9 cellular contexts compared by ENCODE assay signal in genomic region chr22:41976070-41976901, GRCh38. TPM values are rescaled to one million over a fixed set of nuclear protein-coding genes. Genes with fewer than 3 reads are reported as not detected.
DNase-seq lines count a peak whose midpoint lies in the region; ATAC-seq and TF ChIP-seq lines count a peak whose summit lies in the region.
"Had no signal": no experiment of that assay in that cellular context is flagged by ENCODE, and none has a peak within 500 bp of the region (broad histone marks: within the 10 kb centered on the region; RNA-seq: fewer than 3 reads in every experiment).

No MANE protein-coding gene starts in this region.

- no peak for TF ChIP-seq EP300 in tibial nerve (IDR thresholded peaks at IDR 0.05)

- peaks cover 7% of the 10 kb centered on the region for H3K27me3 ChIP-seq in CD8-positive, alpha-beta T cell (ENCODE audit: insufficient read depth, low read length)
- peaks cover 11% of the 10 kb centered on the region for H3K27me3 ChIP-seq in KMS-11 (ENCODE audit: insufficient read depth, low read depth)
- H3K27me3 ChIP-seq in naive thymus-derived CD4-positive, alpha-beta T cell (ENCODE audit: control insufficient read depth in 2 of 2, insufficient read depth in 2 of 2, low read length in 2 of 2): no peaks in the 10 kb centered on the region
- peaks cover 0 to 40% of the 10 kb centered on the region in 2 donors for H3K27me3 ChIP-seq in tibial nerve

- H3K4me3 ChIP-seq in CD8-positive, alpha-beta T cell (ENCODE audit: low read depth, low read length): peak overlapping the region; percentile 41
- H3K4me3 ChIP-seq in KMS-11 (IDR thresholded peaks at IDR 0.05; ENCODE audit: insufficient read depth, low read depth, low read length) (no peak overlapping the region), tibial nerve (peak overlapping the region; percentile 41 to 61 (median 50))
- peak overlapping the region; percentile 33 for H3K4me3 ChIP-seq in naive thymus-derived CD4-positive, alpha-beta T cell (ENCODE audit: low read length)

- no peaks in the 10 kb centered on the region for H3K36me3 Mint-ChIP-seq in CD8-positive, alpha-beta T cell
- no peaks in the 10 kb centered on the region for H3K36me3 Mint-ChIP-seq in activated CD4-positive, alpha-beta memory T cell treated with anti-CD3 and anti-CD28 coated beads, Interleukin-2, amount 10 ng/mL, durations not matched to agents 7 days and 5 days (ENCODE audit: low read depth)
- no peaks in the 10 kb centered on the region for H3K36me3 Mint-ChIP-seq in effector memory CD8-positive, alpha-beta T cell (ENCODE audit: insufficient read depth)
- no peaks in the 10 kb centered on the region for H3K36me3 Mint-ChIP-seq in naive thymus-derived CD4-positive, alpha-beta T cell

- peak in 5 of 7 experiments; percentile 16 to 60 (median 38) for DNase-seq in CD8-positive, alpha-beta T cell
- DNase-seq in activated CD4-positive, alpha-beta memory T cell treated with anti-CD3 and anti-CD28 coated beads, Interleukin-2, amount 10 ng/mL, durations not matched to agents 7 days and 5 days: peak; percentile 67
- DNase-seq in effector memory CD8-positive, alpha-beta T cell: peak; percentile 18 to 38 (median 21)
- DNase-seq in naive thymus-derived CD4-positive, alpha-beta T cell: peak in 6 of 9 donors; percentile 18 to 80 (median 34)
- no peak for DNase-seq in tibial nerve (ENCODE audit: low spot score in 2 of 2)

- peaks cover 5% of the 10 kb centered on the region for H3K4me1 ChIP-seq in CD8-positive, alpha-beta T cell (ENCODE audit: insufficient read depth, low read length)
- H3K4me1 ChIP-seq in KMS-11 (ENCODE audit: low read depth, poor library complexity, severe bottlenecking) (no peaks in the 10 kb centered on the region), tibial nerve (peaks cover 0 to 25% (median 2%) of the 10 kb centered on the region in 4 donors)
- H3K4me1 ChIP-seq in naive thymus-derived CD4-positive, alpha-beta T cell (ENCODE audit: control insufficient read depth in 2 of 2, insufficient read depth in 2 of 2, low read length in 2 of 2): peaks cover 0 to 3% of the 10 kb centered on the region in 2 donors

- WGBS in tibial nerve, 2 donors: 3 to 14% methylated on average over 9 to 29 of the region's 72 CpGs

- no peaks in the 10 kb centered on the region for H4K20me1 ChIP-seq in KMS-11 (ENCODE audit: insufficient read depth)

- H3K9me3 ChIP-seq in CD8-positive, alpha-beta T cell (ENCODE audit: low read length): no peaks in the 10 kb centered on the region
- H3K9me3 ChIP-seq in naive thymus-derived CD4-positive, alpha-beta T cell (ENCODE audit: control insufficient read depth in 2 of 3, low read length in 3 of 3): no peaks in the 10 kb centered on the region
- H3K9me3 ChIP-seq in tibial nerve: no peaks in the 10 kb centered on the region

- peak overlapping the region; percentile 42 for H3K4me2 ChIP-seq in KMS-11

- H3K9ac ChIP-seq in KMS-11: no peak overlapping the region

- no peaks in the 10 kb centered on the region for H3K79me2 ChIP-seq in KMS-11 (ENCODE audit: insufficient read depth, low read depth)

- no peaks in the 10 kb centered on the region for H3K36me3 ChIP-seq in CD8-positive, alpha-beta T cell (ENCODE audit: insufficient read depth, low read length)
- no peaks in the 10 kb centered on the region for H3K36me3 ChIP-seq in KMS-11 (ENCODE audit: insufficient read depth)
- no peaks in the 10 kb centered on the region for H3K36me3 ChIP-seq in naive thymus-derived CD4-positive, alpha-beta T cell (ENCODE audit: control insufficient read depth in 2 of 3, insufficient read depth in 3 of 3, low read length in 3 of 3)
- H3K36me3 ChIP-seq in tibial nerve: no peaks in the 10 kb centered on the region

- H3K27ac Mint-ChIP-seq in CD8-positive, alpha-beta T cell: no peak overlapping the region
- H3K27ac Mint-ChIP-seq in activated CD4-positive, alpha-beta memory T cell treated with anti-CD3 and anti-CD28 coated beads, Interleukin-2, amount 10 ng/mL, durations not matched to agents 7 days and 5 days: no peak overlapping the region
- no peak overlapping the region for H3K27ac Mint-ChIP-seq in effector memory CD8-positive, alpha-beta T cell
- peak overlapping the region in 1 of 9 donors; percentile 7 for H3K27ac Mint-ChIP-seq in naive thymus-derived CD4-positive, alpha-beta T cell

- POLR2A ChIA-PET in CD8-positive, alpha-beta T cell (lab: Charles Lee): no interaction called here
- POLR2A ChIA-PET in activated CD4-positive, alpha-beta memory T cell treated with anti-CD3 and anti-CD28 coated beads, Interleukin-2, amount 10 ng/mL, durations not matched to agents 7 days and 5 days (lab: Charles Lee): no interaction called here
- POLR2A ChIA-PET in naive thymus-derived CD4-positive, alpha-beta T cell (lab: Charles Lee): no interaction called here

- H2AFZ ChIP-seq in KMS-11 (ENCODE audit: low read depth): peak overlapping the region; percentile 71

- H3K27ac ChIP-seq in CD8-positive, alpha-beta T cell (ENCODE audit: low read depth, low read length): no peak overlapping the region
- H3K27ac ChIP-seq in KMS-11 (no peak overlapping the region), tibial nerve (peak overlapping the region in 3 of 4 donors; percentile 36 to 79 (median 76))
- no peak overlapping the region for H3K27ac ChIP-seq in naive thymus-derived CD4-positive, alpha-beta T cell (ENCODE audit: low read depth, low read length)

- CTCF ChIA-PET in CD8-positive, alpha-beta T cell (lab: Charles Lee): interaction anchor here (0.6 kb wide), 1 partner anchor 113 kb away, joined by 3 read pairs; no protein-coding TSS in a partner anchor
- CTCF ChIA-PET in activated CD4-positive, alpha-beta memory T cell treated with anti-CD3 and anti-CD28 coated beads, Interleukin-2, amount 10 ng/mL, durations not matched to agents 7 days and 5 days (lab: Charles Lee): no interaction called here
- CTCF ChIA-PET in naive thymus-derived CD4-positive, alpha-beta T cell (lab: Charles Lee): no interaction called here

- H3K9me3 Mint-ChIP-seq in CD8-positive, alpha-beta T cell: no peaks in the 10 kb centered on the region
- H3K9me3 Mint-ChIP-seq in activated CD4-positive, alpha-beta memory T cell treated with anti-CD3 and anti-CD28 coated beads, Interleukin-2, amount 10 ng/mL, durations not matched to agents 7 days and 5 days: no peaks in the 10 kb centered on the region
- no peaks in the 10 kb centered on the region for H3K9me3 Mint-ChIP-seq in effector memory CD8-positive, alpha-beta T cell
- H3K9me3 Mint-ChIP-seq in naive thymus-derived CD4-positive, alpha-beta T cell: no peaks in the 10 kb centered on the region

- no peak for TF ChIP-seq CTCF in CD8-positive, alpha-beta T cell (IDR thresholded peaks at IDR 0.05)
- TF ChIP-seq CTCF in KMS-11 (conservative IDR thresholded peaks at IDR 0.05; ENCODE audit: low read depth, low read length): no peak
- no peak for TF ChIP-seq CTCF in tibial nerve (IDR thresholded peaks at IDR 0.05)

- peak overlapping the region; percentile 75 for H3K4me3 Mint-ChIP-seq in CD8-positive, alpha-beta T cell
- H3K4me3 Mint-ChIP-seq in activated CD4-positive, alpha-beta memory T cell treated with anti-CD3 and anti-CD28 coated beads, Interleukin-2, amount 10 ng/mL, durations not matched to agents 7 days and 5 days: peak overlapping the region; percentile 60
- peak overlapping the region; percentile 44 to 60 for H3K4me3 Mint-ChIP-seq in effector memory CD8-positive, alpha-beta T cell
- H3K4me3 Mint-ChIP-seq in naive thymus-derived CD4-positive, alpha-beta T cell: peak overlapping the region; percentile 57 to 81 (median 76)

- peaks cover 9% of the 10 kb centered on the region for H3K4me1 Mint-ChIP-seq in CD8-positive, alpha-beta T cell (ENCODE audit: low read depth)
- peaks cover 23% of the 10 kb centered on the region for H3K4me1 Mint-ChIP-seq in activated CD4-positive, alpha-beta memory T cell treated with anti-CD3 and anti-CD28 coated beads, Interleukin-2, amount 10 ng/mL, durations not matched to agents 7 days and 5 days
- H3K4me1 Mint-ChIP-seq in effector memory CD8-positive, alpha-beta T cell (ENCODE audit: low read depth in 2 of 2): peaks cover 3% of the 10 kb centered on the region in 2 donors
- peaks cover 1 to 14% (median 5%) of the 10 kb centered on the region in 7 donors for H3K4me1 Mint-ChIP-seq in naive thymus-derived CD4-positive, alpha-beta T cell

- ATAC-seq in CD8-positive, alpha-beta T cell: peak; percentile 59
- peak; percentile 83 for ATAC-seq in effector memory CD8-positive, alpha-beta T cell (replicated peaks)
- peak; percentile 83 for ATAC-seq in naive thymus-derived CD4-positive, alpha-beta T cell
- no peak for ATAC-seq in GM21360 (IDR thresholded peaks at IDR 0.05; ENCODE audit: unreplicated experiment)
- no peak for ATAC-seq in GM18498 (IDR thresholded peaks at IDR 0.05; ENCODE audit: unreplicated experiment)

- H3K27me3 Mint-ChIP-seq in CD8-positive, alpha-beta T cell (ENCODE audit: low read depth): peaks cover 48% of the 10 kb centered on the region
- peaks cover 47% of the 10 kb centered on the region for H3K27me3 Mint-ChIP-seq in activated CD4-positive, alpha-beta memory T cell treated with anti-CD3 and anti-CD28 coated beads, Interleukin-2, amount 10 ng/mL, durations not matched to agents 7 days and 5 days
- peaks cover 48 to 68% of the 10 kb centered on the region in 2 donors for H3K27me3 Mint-ChIP-seq in effector memory CD8-positive, alpha-beta T cell
- H3K27me3 Mint-ChIP-seq in naive thymus-derived CD4-positive, alpha-beta T cell: peaks cover 18 to 54% (median 36%) of the 10 kb centered on the region in 5 donors

- intact Hi-C loops in CD8-positive, alpha-beta T cell (cut with DNase I, micrococcal nuclease): loop anchor here in 1 of 2 experiments (5.0 kb wide), 1 partner anchor 96 kb away; the partner anchor contains the start of genes NAGA and PHETA2
- intact Hi-C loops in naive thymus-derived CD4-positive, alpha-beta T cell (cut with micrococcal nuclease): loop anchor here in 1 of 2 donors (2.0 kb wide), 1 partner anchor 23 kb away; the partner anchor contains the start of gene WBP2NL

- no peak for TF ChIP-seq POLR2A in tibial nerve (IDR thresholded peaks at IDR 0.05)

RNA-seq across cellular contexts. Expression of gene SEPTIN3, which starts 7.0 kb away (rescaled TPM):
- total RNA-seq in CD8-positive, alpha-beta T cell: under 1 TPM in 1 of 2 experiments, not detected in 1; 0.11 TPM
- 1 to 10 TPM; 2.8 to 3.2 TPM for total RNA-seq in activated CD4-positive, alpha-beta memory T cell treated with anti-CD3 and anti-CD28 coated beads, Interleukin-2, amount 10 ng/mL, durations not matched to agents 7 days and 5 days
- total RNA-seq in naive thymus-derived CD4-positive, alpha-beta T cell: 1 to 10 TPM in 1 of 5 experiments, under 1 TPM in 4; 0.08 to 4.2 (median 0.16) TPM
- not detected for polyA plus RNA-seq in naive thymus-derived CD4-positive, alpha-beta T cell
- 10 to 100 TPM; 24.3 to 37.9 (median 32.8) TPM for total RNA-seq in tibial nerve
- total RNA-seq: LHCN-M2 had no signal

RNA-seq across cellular contexts. Expression of gene WBP2NL, which starts 22.3 kb away (rescaled TPM):
- under 1 TPM; 0.28 to 0.60 TPM for total RNA-seq in CD8-positive, alpha-beta T cell
- total RNA-seq in activated CD4-positive, alpha-beta memory T cell treated with anti-CD3 and anti-CD28 coated beads, Interleukin-2, amount 10 ng/mL, durations not matched to agents 7 days and 5 days: 1 to 10 TPM; 2.0 to 2.3 TPM
- total RNA-seq in naive thymus-derived CD4-positive, alpha-beta T cell: 1 to 10 TPM in 4 of 5 experiments, under 1 TPM in 1; 0.85 to 5.7 (median 3.2) TPM
- polyA plus RNA-seq in naive thymus-derived CD4-positive, alpha-beta T cell: under 1 TPM in 1 of 2 donors, not detected in 1; 0.43 TPM
- 1 to 10 TPM; 3.0 to 6.8 (median 3.5) TPM for total RNA-seq in tibial nerve
- total RNA-seq: LHCN-M2 had no signal

RNA-seq across cellular contexts. Expression of gene CENPM, which starts 29.3 kb away (rescaled TPM):
- total RNA-seq in CD8-positive, alpha-beta T cell: 10 to 100 TPM in 1 of 2 experiments, 1 to 10 TPM in 1; 9.4 to 10.9 TPM
- total RNA-seq in activated CD4-positive, alpha-beta memory T cell treated with anti-CD3 and anti-CD28 coated beads, Interleukin-2, amount 10 ng/mL, durations not matched to agents 7 days and 5 days: 10 to 100 TPM; 71.8 to 81.2 TPM
- 10 to 100 TPM in 3 of 5 experiments, 1 to 10 TPM in 2; 5.1 to 51.1 (median 10.8) TPM for total RNA-seq in naive thymus-derived CD4-positive, alpha-beta T cell
- polyA plus RNA-seq in naive thymus-derived CD4-positive, alpha-beta T cell: 1 to 10 TPM; 2.3 to 4.4 TPM
- 1 to 10 TPM in 2 of 4 donors, not detected in 2; 5.0 to 5.1 TPM for total RNA-seq in tibial nerve

RNA-seq across cellular contexts. Expression of gene TNFRSF13C, which starts 49.7 kb away (rescaled TPM):
- total RNA-seq in CD8-positive, alpha-beta T cell: 10 to 100 TPM; 36.3 to 39.8 TPM
- 1 to 10 TPM; 2.3 to 2.6 TPM for total RNA-seq in activated CD4-positive, alpha-beta memory T cell treated with anti-CD3 and anti-CD28 coated beads, Interleukin-2, amount 10 ng/mL, durations not matched to agents 7 days and 5 days
- total RNA-seq in naive thymus-derived CD4-positive, alpha-beta T cell: 10 to 100 TPM in 2 of 5 experiments, 1 to 10 TPM in 3; 1.2 to 17.2 (median 8.4) TPM
- polyA plus RNA-seq in naive thymus-derived CD4-positive, alpha-beta T cell: under 1 TPM; 0.38 to 0.39 TPM
- under 1 TPM in 1 of 4 donors, not detected in 3; under 0.01 TPM for total RNA-seq in tibial nerve

Comparison
In these comparisons a context has a peak if more than half of its experiments do, and no peak if none do; other contexts are left out.
1. ATAC-seq: peak in CD8-positive, alpha-beta T cell (single experiment), effector memory CD8-positive, alpha-beta T cell (single experiment) and naive thymus-derived CD4-positive, alpha-beta T cell (single experiment); none in GM21360 (single experiment) and GM18498 (single experiment).
2. DNase-seq: peak in CD8-positive, alpha-beta T cell (5 of 7), activated CD4-positive, alpha-beta memory T cell treated with anti-CD3 and anti-CD28 coated beads, Interleukin-2, amount 10 ng/mL, durations not matched to agents 7 days and 5 days (single experiment), effector memory CD8-positive, alpha-beta T cell (3 of 3) and naive thymus-derived CD4-positive, alpha-beta T cell (6 of 9); none in tibial nerve (0 of 2).
3. H3K27ac ChIP-seq: peak in tibial nerve (3 of 4); none in CD8-positive, alpha-beta T cell (single experiment), KMS-11 (single experiment) and naive thymus-derived CD4-positive, alpha-beta T cell (single experiment).
4. RNA of gene SEPTIN3, which starts 7.0 kb away (total RNA-seq): 24.3 to 37.9 TPM in tibial nerve; 2.8 to 3.2 TPM in activated CD4-positive, alpha-beta memory T cell treated with anti-CD3 and anti-CD28 coated beads, Interleukin-2, amount 10 ng/mL, durations not matched to agents 7 days and 5 days, 0.08 to 4.2 TPM in naive thymus-derived CD4-positive, alpha-beta T cell and 0.11 TPM in CD8-positive, alpha-beta T cell; every median in the first group is over 4 times any median in the second.
5. Peak in every context shown above with its lines, with median percentiles within 50 percentile points of each other: H3K4me3 Mint-ChIP-seq.